Comparison of ENCODE assay signal across 9 cellular contexts in the genomic region with DNA sequence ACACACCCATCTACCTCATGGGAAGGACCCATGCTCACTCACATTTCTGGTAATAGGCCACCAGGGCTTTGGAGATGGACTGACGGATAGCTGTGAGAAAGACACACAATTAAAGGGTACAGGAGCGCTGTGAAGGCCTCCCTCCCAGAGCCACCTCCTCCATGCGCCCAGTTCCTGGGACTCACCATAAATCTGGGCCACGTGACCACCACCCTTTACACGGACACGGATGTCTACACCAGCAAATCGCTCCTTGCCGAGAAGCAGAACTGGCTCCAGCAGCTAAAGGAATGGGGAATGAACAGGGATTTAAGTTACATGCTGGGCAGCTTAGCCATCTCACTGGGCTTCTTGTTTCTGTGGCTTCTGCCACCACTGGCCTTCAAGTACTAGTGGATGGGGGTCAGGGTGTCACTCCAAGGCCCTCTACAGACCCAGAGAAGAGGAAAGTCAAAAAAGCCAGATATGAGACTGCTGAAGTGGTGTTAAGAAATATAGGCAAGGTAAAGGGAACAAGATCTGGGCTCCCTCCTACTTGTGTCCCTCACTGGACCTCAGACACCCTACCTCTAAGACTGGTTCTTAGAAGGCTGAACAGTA. TPM values are rescaled to one million over a fixed set of nuclear protein-coding genes. Genes with fewer than 3 reads are reported as not detected.
DNase-seq lines count a peak whose midpoint lies in the region; ATAC-seq, FAIRE-seq and TF ChIP-seq lines count a peak whose summit lies in the region.
"Had no signal": no experiment of that assay in that cellular context is flagged by ENCODE, and none has a peak within 500 bp of the region (broad histone marks: within the 10 kb centered on the region; RNA-seq: fewer than 3 reads in every experiment).

No MANE protein-coding gene starts in this region.

- POLR2A ChIA-PET in PC-3 (lab: Charles Lee; ENCODE audit: unreplicated experiment): no interaction called here

- H3K9ac ChIP-seq in PC-3 (ENCODE audit: low read length): peak overlapping the region; percentile 100
- H3K9ac ChIP-seq in skeletal muscle satellite cell (ENCODE audit: low read depth, low read length): peak overlapping the region; percentile 99

- H3K4me3 ChIP-seq in PC-3 (ENCODE audit: low read length) (peak overlapping the region; percentile 95), skeletal muscle satellite cell (ENCODE audit: low read length) (no peak overlapping the region), HAP-1 (no peak overlapping the region)

- CTCF ChIA-PET in PC-3 (lab: Charles Lee): no interaction called here

- no peaks in the 10 kb centered on the region for H3K9me2 ChIP-seq in PC-3 (replicated peaks; ENCODE audit: low read length)

- H3K4me1 ChIP-seq in PC-3 (ENCODE audit: insufficient read depth, low read length) (peaks cover 32% of the 10 kb centered on the region), skeletal muscle satellite cell (ENCODE audit: control insufficient read depth, insufficient read depth, low read length) (peaks cover 35% of the 10 kb centered on the region), HAP-1 (peaks cover 17% of the 10 kb centered on the region)

- peaks cover 0 to 8% of the 10 kb centered on the region in 2 donors for H3K27me3 Mint-ChIP-seq in effector memory CD8-positive, alpha-beta T cell

- in situ Hi-C loops in HAP-1 (cut with MboI; ENCODE audit: low sequenced_read_pairs): no loop called here

- peak overlapping the region; percentile 100 for H3K27ac ChIP-seq in PC-3 (ENCODE audit: low read length)

- H3F3A ChIP-seq in PC-3 (ENCODE audit: low read length, unreplicated experiment): peaks cover 27% of the 10 kb centered on the region

- peak overlapping the region in 1 of 2 donors; percentile 40 for H3K4me3 Mint-ChIP-seq in effector memory CD8-positive, alpha-beta T cell

- intact Hi-C loops in PC-3 (cut with micrococcal nuclease): no loop called here

- H3K4me1 Mint-ChIP-seq in effector memory CD8-positive, alpha-beta T cell (ENCODE audit: low read depth in 2 of 2): peaks cover 26 to 39% of the 10 kb centered on the region in 2 donors

- no peak for TF ChIP-seq CTCF in PC-3 (conservative IDR thresholded peaks at IDR 0.05; ENCODE audit: low read depth, low read length)

- peaks cover 21% of the 10 kb centered on the region for H4K20me1 ChIP-seq in PC-3 (ENCODE audit: low read length)

- no peak for ATAC-seq in PC-3
- ATAC-seq in effector memory CD8-positive, alpha-beta T cell (replicated peaks): no peak
- ATAC-seq in GM18909 (IDR thresholded peaks at IDR 0.05; ENCODE audit: poor library complexity, unreplicated experiment): no peak

- H3K4me2 ChIP-seq in PC-3 (ENCODE audit: low read length): peak overlapping the region; percentile 87
- H3K4me2 ChIP-seq in skeletal muscle satellite cell (ENCODE audit: low read length): peak overlapping the region; percentile 90

- 0 out of 2 replicates have a peak, but pooled peaks have one; percentile 30 for TF ChIP-seq POLR2A in GM12892 (IDR thresholded peaks at IDR 0.05; ENCODE audit: low read depth, low read length)

- H3K27me3 ChIP-seq in PC-3 (ENCODE audit: low read length) (no peaks in the 10 kb centered on the region), skeletal muscle satellite cell (ENCODE audit: control insufficient read depth, insufficient read depth, low read length) (no peaks in the 10 kb centered on the region), HAP-1 (ENCODE audit: low read depth) (no peaks in the 10 kb centered on the region)

- peaks cover 32% of the 10 kb centered on the region for H3K79me2 ChIP-seq in PC-3 (ENCODE audit: low read length)

- FAIRE-seq in GM12892 (lab: Jason Lieb, UNC): no peak
- FAIRE-seq: urothelium cell line had no signal

- BruUV-seq in PC-3 (replicated peaks; lab: Mats Ljungman, UMichigan): no TSS peak

- H3K9me3 ChIP-seq in PC-3 (ENCODE audit: low read length): no peaks in the 10 kb centered on the region
- no peaks in the 10 kb centered on the region for H3K9me3 ChIP-seq in skeletal muscle satellite cell (replicated peaks; ENCODE audit: low read length)
- 0 out of 2 replicates have a peak, but pooled peaks cover 4% of the 10 kb centered on the region for H3K9me3 ChIP-seq in HAP-1

- peaks cover 75% of the 10 kb centered on the region for H3K36me3 Mint-ChIP-seq in effector memory CD8-positive, alpha-beta T cell (ENCODE audit: insufficient read depth)

- peak overlapping the region; percentile 97 to 99 for H3K27ac Mint-ChIP-seq in effector memory CD8-positive, alpha-beta T cell

- H3K9me3 Mint-ChIP-seq in effector memory CD8-positive, alpha-beta T cell: no peaks in the 10 kb centered on the region

- peaks cover 30% of the 10 kb centered on the region for H3K36me3 ChIP-seq in PC-3 (ENCODE audit: low read depth, low read length)
- H3K36me3 ChIP-seq in skeletal muscle satellite cell (ENCODE audit: insufficient read depth, low read length): peaks cover 33% of the 10 kb centered on the region
- peaks cover 40% of the 10 kb centered on the region for H3K36me3 ChIP-seq in HAP-1 (replicated peaks)

- no peak overlapping the region for H2AFZ ChIP-seq in PC-3 (ENCODE audit: low read length)

- no peak for DNase-seq in GM12892 (ENCODE audit: insufficient read length)
- no peak for DNase-seq in PC-3
- DNase-seq in effector memory CD8-positive, alpha-beta T cell: no peak
- no peak for DNase-seq in HAP-1 (ENCODE audit: low spot score in 2 of 2)
- DNase-seq in mesenteric fat pad (ENCODE audit: low spot score): no peak
- DNase-seq: NCI-H774 had no signal

RNA-seq across cellular contexts. Expression of a gene that starts 2.2 kb away (rescaled TPM):
- polyA plus RNA-seq in GM12892 (2012; ENCODE audit: missing spikeins): 4,399 TPM
- total RNA-seq in PC-3 (2014; rRNA removed) (294 and 418 TPM in 2 replicates), mesenteric fat pad (1,454 TPM)
- total RNA-seq in skeletal muscle satellite cell (2012; rRNA removed): 42.8 and 55.0 TPM in 2 replicates

RNA-seq across cellular contexts. Expression of a gene that starts 11.8 kb away (rescaled TPM):
- polyA plus RNA-seq in GM12892 (2012; ENCODE audit: missing spikeins): 72.1 TPM
- total RNA-seq in PC-3 (2014; rRNA removed) (59.9 and 95.0 TPM in 2 replicates), mesenteric fat pad (84.5 TPM)
- total RNA-seq in skeletal muscle satellite cell (2012; rRNA removed): 71.0 and 74.8 TPM in 2 replicates

RNA-seq across cellular contexts. Expression of a gene that starts 21.1 kb away (rescaled TPM):
- 14.7 TPM for polyA plus RNA-seq in GM12892 (2012; ENCODE audit: missing spikeins)
- total RNA-seq in PC-3 (2014; rRNA removed): 8.3 and 10.6 TPM in 2 replicates
- 11.1 and 12.4 TPM in 2 replicates for total RNA-seq in skeletal muscle satellite cell (2012; rRNA removed)
- 56.4 TPM for total RNA-seq in mesenteric fat pad

RNA-seq across cellular contexts. Expression of a gene that starts 26.9 kb away (rescaled TPM):
- 29.0 TPM for polyA plus RNA-seq in GM12892 (2012; ENCODE audit: missing spikeins)
- total RNA-seq in PC-3 (2014; rRNA removed): 32.7 and 68.4 TPM in 2 replicates
- total RNA-seq in skeletal muscle satellite cell (2012; rRNA removed): 8.6 and 10.5 TPM in 2 replicates
- 1,383 TPM for total RNA-seq in mesenteric fat pad

RNA-seq across cellular contexts. Expression of a gene that starts 42.4 kb away (rescaled TPM):
- 9.6 TPM for polyA plus RNA-seq in GM12892 (2012; ENCODE audit: missing spikeins)
- total RNA-seq in PC-3 (2014; rRNA removed) (17.0 and 30.1 TPM in 2 replicates), mesenteric fat pad (34.1 TPM)
- total RNA-seq in skeletal muscle satellite cell (2012; rRNA removed): 15.5 and 17.5 TPM in 2 replicates
